8 cellular contexts compared by ENCODE assay signal in the genomic region with DNA sequence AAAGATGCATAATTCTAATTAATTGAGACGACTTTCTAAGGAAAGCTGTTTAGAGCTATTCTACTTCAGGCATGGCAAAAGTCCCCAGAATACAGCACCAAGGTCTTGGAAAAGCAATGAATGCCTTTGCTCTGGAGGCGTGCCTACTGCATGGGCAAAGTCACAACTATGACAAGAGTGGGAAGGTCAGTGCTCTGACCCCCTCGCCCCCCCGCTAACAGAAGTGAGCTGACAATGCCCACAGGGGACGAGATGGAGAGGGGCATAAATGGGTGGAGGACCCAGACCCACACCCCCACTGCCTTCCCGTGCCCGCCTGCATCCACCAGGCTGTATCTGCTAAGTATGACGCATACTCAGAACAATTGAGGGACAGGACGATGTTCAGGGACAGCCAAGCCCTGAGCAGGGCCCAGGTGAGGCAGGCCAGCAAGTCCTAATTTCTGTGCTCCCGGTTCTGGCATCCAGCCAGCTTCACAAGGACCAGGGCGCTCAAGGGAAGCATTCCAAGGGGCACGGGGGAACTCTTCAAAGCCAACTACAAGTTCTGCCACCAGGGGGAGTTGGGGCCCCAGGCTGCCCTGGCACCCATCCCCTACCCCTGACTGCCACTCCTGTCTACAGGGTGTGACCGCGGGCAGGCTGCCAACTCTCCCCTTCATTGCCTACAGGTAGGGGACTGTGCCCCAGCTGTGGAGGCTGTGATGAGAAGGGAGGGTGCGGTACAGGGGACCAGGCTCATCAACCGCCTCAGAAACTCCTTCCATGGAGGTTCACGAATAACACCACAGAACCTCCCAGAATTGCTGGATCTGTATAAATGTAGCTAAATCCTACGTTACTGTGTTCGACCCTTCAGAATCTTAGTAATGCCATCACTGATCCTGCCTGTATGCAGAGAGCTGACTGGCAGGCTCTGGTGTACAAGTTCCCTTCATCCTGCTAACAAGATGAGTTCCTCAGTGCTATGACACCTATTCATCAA. TPM values are rescaled to one million over a fixed set of nuclear protein-coding genes. Genes with fewer than 3 reads are reported as not detected.
DNase-seq lines count a peak whose midpoint lies in the region; ATAC-seq, FAIRE-seq and TF ChIP-seq lines count a peak whose summit lies in the region.

No MANE protein-coding gene starts in this region.

- peak; percentile 54 to 67 (median 60) for DNase-seq in CD4-positive, alpha-beta memory T cell
- DNase-seq in HPDE6-E6E7 (ENCODE audit: extremely low spot score), result peak; percentile 26
- DNase-seq in activated CD8-positive, alpha-beta memory T cell treated with anti-CD3 and anti-CD28 coated beads, Interleukin-2, amount 50 U/mL, for 48 hours, result peak; percentile 82
- DNase-seq in esophagus squamous epithelium (lab: John Stamatoyannopoulos, UW), result no peak
- DNase-seq in pancreas, result peak; percentile 56 to 91 (median 78)
- DNase-seq in uterus, result peak in 1 of 2 donors; percentile 46

- POLR2A ChIA-PET in CD4-positive, alpha-beta memory T cell (lab: Charles Lee; ENCODE audit: partially characterized antibody), result no interaction called here

- H3K4me3 ChIP-seq in CD4-positive, alpha-beta memory T cell (ENCODE audit: low read length in 2 of 2), result no peak overlapping the region
- H3K4me3 ChIP-seq in OCI-LY1 (ENCODE audit: low read depth, low read length, poor library complexity, severe bottlenecking), result no peak overlapping the region
- H3K4me3 ChIP-seq in esophagus squamous epithelium, result no peak overlapping the region
- no peak overlapping the region for H3K4me3 ChIP-seq in pancreas
- H3K4me3 ChIP-seq in uterus, result no peak overlapping the region

- no peaks in the 10 kb centered on the region for H3K27me3 ChIP-seq in CD4-positive, alpha-beta memory T cell (ENCODE audit: insufficient read depth, low read length)
- H3K27me3 ChIP-seq in OCI-LY1 (ENCODE audit: insufficient read depth, low read length), result no peaks in the 10 kb centered on the region
- H3K27me3 ChIP-seq in esophagus squamous epithelium, result no peaks in the 10 kb centered on the region
- H3K27me3 ChIP-seq in pancreas, result no peaks in the 10 kb centered on the region
- no peaks in the 10 kb centered on the region for H3K27me3 ChIP-seq in uterus

- no peaks in the 10 kb centered on the region for H3K9me3 ChIP-seq in CD4-positive, alpha-beta memory T cell (ENCODE audit: control insufficient read depth in 1 of 2, low read length in 2 of 2)
- H3K9me3 ChIP-seq in OCI-LY1 (ENCODE audit: low read length), result no peaks in the 10 kb centered on the region
- no peaks in the 10 kb centered on the region for H3K9me3 ChIP-seq in esophagus squamous epithelium
- no peaks in the 10 kb centered on the region for H3K9me3 ChIP-seq in pancreas
- no peaks in the 10 kb centered on the region for H3K9me3 ChIP-seq in uterus

- CTCF ChIA-PET in CD4-positive, alpha-beta memory T cell (lab: Charles Lee; ENCODE audit: partially characterized antibody), result interaction anchor here (0.6 to 4.3 kb wide), 15 partner anchors 9 to 253 kb away, joined by 3 to 37 read pairs (median 4); a partner anchor contains a TSS

- no peak overlapping the region for H3K27ac ChIP-seq in CD4-positive, alpha-beta memory T cell (ENCODE audit: low read depth, low read length)
- H3K27ac ChIP-seq in OCI-LY1 (ENCODE audit: low read depth, low read length, poor library complexity, severe bottlenecking) (no peak overlapping the region), esophagus squamous epithelium (no peak overlapping the region), pancreas (no peak overlapping the region), uterus (no peak overlapping the region)

- H3K4me2 ChIP-seq in OCI-LY1 (ENCODE audit: low read length), result no peak overlapping the region

- no peaks in the 10 kb centered on the region for H3K9me2 ChIP-seq in OCI-LY1 (ENCODE audit: low read depth, low read length)

- no peak overlapping the region for H3K4me3 Mint-ChIP-seq in CD4-positive, alpha-beta memory T cell

- H4K20me1 ChIP-seq in OCI-LY1 (ENCODE audit: insufficient read depth, low read length), result no peaks in the 10 kb centered on the region

- intact Hi-C loops in CD4-positive, alpha-beta memory T cell (cut with micrococcal nuclease), result no loop called here
- intact Hi-C loops in esophagus squamous epithelium (cut with DNase I), result no loop called here
- intact Hi-C loops in pancreas (cut with DNase I), result no loop called here
- intact Hi-C loops in uterus (cut with DNase I; ENCODE audit: low total_unique reads), result no loop called here

- no peaks in the 10 kb centered on the region for H3K9me3 Mint-ChIP-seq in CD4-positive, alpha-beta memory T cell

- no peaks in the 10 kb centered on the region for H3F3A ChIP-seq in OCI-LY1 (ENCODE audit: insufficient read depth, low read length)

- no peak for TF ChIP-seq POLR2A in esophagus squamous epithelium (IDR thresholded peaks at IDR 0.05)
- no peak for TF ChIP-seq POLR2A in uterus (IDR thresholded peaks at IDR 0.05)

- H3K9ac ChIP-seq in OCI-LY1 (ENCODE audit: low read length), result no peak overlapping the region

- H3K27ac Mint-ChIP-seq in CD4-positive, alpha-beta memory T cell, result no peak overlapping the region

- TF ChIP-seq CTCF in OCI-LY1 (IDR thresholded peaks at IDR 0.05; ENCODE audit: low read length) (peak; percentile 96), esophagus squamous epithelium (IDR thresholded peaks at IDR 0.05) (peak; percentile 31 to 70 (median 54)), pancreas (IDR thresholded peaks at IDR 0.05) (peak; percentile 32 to 52 (median 50)), uterus (IDR thresholded peaks at IDR 0.05) (peak in 3 of 4 experiments; percentile 18 to 31 (median 25))

- peaks cover 0 to 5% (median 1%) of the 10 kb centered on the region in 4 donors for H3K4me1 Mint-ChIP-seq in CD4-positive, alpha-beta memory T cell

- no peaks in the 10 kb centered on the region for H3K79me2 ChIP-seq in OCI-LY1 (ENCODE audit: insufficient read depth, low read length)

- ATAC-seq in pancreas, result peak; percentile 72 to 93 (median 84)
- no peak for ATAC-seq in HG03097 (IDR thresholded peaks at IDR 0.05; ENCODE audit: low FRiP score, unreplicated experiment)

- H3K4me1 ChIP-seq in CD4-positive, alpha-beta memory T cell (ENCODE audit: insufficient read depth, low read length), result no peaks in the 10 kb centered on the region
- H3K4me1 ChIP-seq in OCI-LY1 (ENCODE audit: insufficient read depth, low read length, severe bottlenecking), result peaks cover 4% of the 10 kb centered on the region
- H3K4me1 ChIP-seq in esophagus squamous epithelium, result peaks cover 0 to 28% (median 8%) of the 10 kb centered on the region in 3 donors
- H3K4me1 ChIP-seq in pancreas, result no peaks in the 10 kb centered on the region
- no peaks in the 10 kb centered on the region for H3K4me1 ChIP-seq in uterus

- FAIRE-seq in pancreas (lab: Jason Lieb, UNC), result no peak

- WGBS in esophagus squamous epithelium, 2 donors, result 58 to 60% methylated on average over 12 to 15 of the region's 19 CpGs
- WGBS in pancreas, 2 donors, result 55 to 58% methylated on average over 19 of the region's 19 CpGs

- no peaks in the 10 kb centered on the region for H3K27me3 Mint-ChIP-seq in CD4-positive, alpha-beta memory T cell

- no peak overlapping the region for H2AFZ ChIP-seq in OCI-LY1 (ENCODE audit: low read length)

- H3K36me3 Mint-ChIP-seq in CD4-positive, alpha-beta memory T cell, result peaks cover 19 to 28% of the 10 kb centered on the region in 2 donors

- peaks cover 12% of the 10 kb centered on the region for H3K36me3 ChIP-seq in CD4-positive, alpha-beta memory T cell (ENCODE audit: insufficient read depth, low read length)
- H3K36me3 ChIP-seq in OCI-LY1 (ENCODE audit: insufficient read depth, low read length) (peaks cover 24% of the 10 kb centered on the region), esophagus squamous epithelium (peaks cover 0 to 55% (median 0%) of the 10 kb centered on the region in 3 donors), pancreas (peaks cover 0 to 5% (median 0%) of the 10 kb centered on the region in 3 donors), uterus (no peaks in the 10 kb centered on the region)

RNA-seq across cellular contexts. Expression of a gene that starts 20.8 kb away (rescaled TPM):
- total RNA-seq in CD4-positive, alpha-beta memory T cell, result 10 to 100 TPM; 38.6 to 40.5 TPM
- 10 to 100 TPM in 1 of 2 donors, 1 to 10 TPM in 1; 9.0 to 15.2 TPM for polyA plus RNA-seq in CD4-positive, alpha-beta memory T cell
- total RNA-seq in esophagus squamous epithelium (10 to 100 TPM; 14.5 to 28.0 (median 18.8) TPM), pancreas (10 to 100 TPM in 5 of 6 donors, 1 to 10 TPM in 1; 8.6 to 16.4 (median 13.3) TPM), uterus (10 to 100 TPM; 13.9 to 34.8 (median 18.7) TPM)
- 10 to 100 TPM; 18.9 to 25.2 TPM for polyA plus RNA-seq in pancreas

RNA-seq across cellular contexts. Expression of a gene that starts 34.8 kb away (rescaled TPM):
- total RNA-seq in CD4-positive, alpha-beta memory T cell, result not detected
- polyA plus RNA-seq in CD4-positive, alpha-beta memory T cell, result not detected
- total RNA-seq in esophagus squamous epithelium, result not detected
- total RNA-seq in pancreas, result under 1 TPM in 1 of 6 donors, not detected in 5; 0.35 TPM
- polyA plus RNA-seq in pancreas, result not detected
- under 1 TPM in 1 of 4 donors, not detected in 3; 0.76 TPM for total RNA-seq in uterus

RNA-seq across cellular contexts. Expression of a gene that starts 39.6 kb away (rescaled TPM):
- 10 to 100 TPM; 30.7 TPM for total RNA-seq in CD4-positive, alpha-beta memory T cell
- polyA plus RNA-seq in CD4-positive, alpha-beta memory T cell, result 10 to 100 TPM; 58.1 to 82.6 TPM
- total RNA-seq in esophagus squamous epithelium (10 to 100 TPM; 47.4 to 72.1 (median 68.3) TPM), pancreas (10 to 100 TPM; 19.2 to 28.3 (median 24.4) TPM), uterus (100 to 1,000 TPM in 1 of 4 donors, 10 to 100 TPM in 3; 35.7 to 305 (median 63.7) TPM)
- 10 to 100 TPM; 48.4 to 62.5 TPM for polyA plus RNA-seq in pancreas

RNA-seq across cellular contexts. Expression of a gene that starts 45.2 kb away (rescaled TPM):
- not detected for total RNA-seq in CD4-positive, alpha-beta memory T cell
- not detected for polyA plus RNA-seq in CD4-positive, alpha-beta memory T cell
- 10 to 100 TPM; 13.3 to 38.3 (median 24.2) TPM for total RNA-seq in esophagus squamous epithelium
- 10 to 100 TPM in 5 of 6 donors, 1 to 10 TPM in 1; 7.3 to 24.0 (median 11.2) TPM for total RNA-seq in pancreas
- 10 to 100 TPM; 54.1 to 56.3 TPM for polyA plus RNA-seq in pancreas
- total RNA-seq in uterus, result 10 to 100 TPM; 14.7 to 79.0 (median 31.1) TPM

RNA-seq across cellular contexts. Expression of a gene that starts 48.1 kb away (rescaled TPM):
- not detected for total RNA-seq in CD4-positive, alpha-beta memory T cell
- not detected for polyA plus RNA-seq in CD4-positive, alpha-beta memory T cell
- total RNA-seq in esophagus squamous epithelium (not detected), pancreas (not detected), uterus (1 to 10 TPM in 1 of 4 donors, not detected in 3; 1.4 TPM)
- not detected for polyA plus RNA-seq in pancreas

Comparison
In these comparisons a context has a peak if more than half of its experiments do, and no peak if none do; other contexts are left out.
1. CTCF ChIP-seq: peak in every context shown above with its lines; median percentile 96 in OCI-LY1; 54 in esophagus squamous epithelium; 50 in pancreas; 25 in uterus.